Comparison of ENCODE assay signal across 19 cellular contexts in genomic region chr3:31008986-31009385, GRCh38.
DNase-seq lines count a peak whose midpoint lies in the region; ATAC-seq, FAIRE-seq and TF ChIP-seq lines count a peak whose summit lies in the region.
"Had no signal": no experiment of that assay in that cellular context is flagged by ENCODE, and none has a peak within 500 bp of the region (broad histone marks: within the 10 kb centered on the region; RNA-seq: fewer than 3 reads in every experiment).

No MANE protein-coding gene starts in this region.

- FAIRE-seq in frontal cortex (lab: Jason Lieb, UNC) = no peak
- FAIRE-seq: A204.1 had no signal

- no peaks in the 10 kb centered on the region for H3K27me3 ChIP-seq in RWPE2 (ENCODE audit: insufficient read depth, poor library complexity, severe bottlenecking)
- H3K27me3 ChIP-seq in dorsolateral prefrontal cortex = peaks cover 0 to 5% (median 0%) of the 10 kb centered on the region in 45 donors
- H3K27me3 ChIP-seq: BLaER1 treated with 17β-estradiol and CSF1 and Interleukin-3, amounts not matched to agents 10 nM and 100 nM; SJCRH30; testis had no signal

- TF ChIP-seq CTCF in RWPE2 (IDR thresholded peaks at IDR 0.05; ENCODE audit: poor library complexity, severe bottlenecking) (no peak), fibroblast of the aortic adventitia (IDR thresholded peaks at IDR 0.05; ENCODE audit: insufficient read depth, low read length) (no peak), type B pancreatic cell (conservative IDR thresholded peaks at IDR 0.05) (no peak), dorsolateral prefrontal cortex (IDR thresholded peaks at IDR 0.05 in 54 of 56, conservative IDR thresholded peaks at IDR 0.05 in 2 of 56; ENCODE audit: low read depth in 1 of 56, partially characterized antibody in 56 of 56) (no peak)

- peaks cover 19% of the 10 kb centered on the region for H3K4me1 Mint-ChIP-seq in type B pancreatic cell (ENCODE audit: unreplicated experiment)

- H3K4me3 ChIP-seq in RWPE2 (ENCODE audit: severe bottlenecking) (no peak overlapping the region), fibroblast of the aortic adventitia (ENCODE audit: low read depth, low read length) (no peak overlapping the region), dorsolateral prefrontal cortex (no peak overlapping the region)
- H3K4me3 ChIP-seq: BLaER1 treated with 17β-estradiol and CSF1 and Interleukin-3, amounts not matched to agents 10 nM and 100 nM; SJCRH30; testis had no signal

- H3K27me3 Mint-ChIP-seq in type B pancreatic cell = no peaks in the 10 kb centered on the region

- intact Hi-C loops in dorsolateral prefrontal cortex (cut with DNase I) = no loop called here

- no peaks in the 10 kb centered on the region for H3K9me3 ChIP-seq in RWPE2 (ENCODE audit: severe bottlenecking)
- H3K9me3 ChIP-seq: SJCRH30, testis had no signal

- no peak overlapping the region for H3K4me3 Mint-ChIP-seq in type B pancreatic cell
- H3K4me3 Mint-ChIP-seq: activated T-helper 1 cell treated with anti-CD3 and anti-CD28 coated beads, Interleukin-12 subunit alpha, Interleukin-12 subunit beta, Interleukin-2, Interleukin-4 antibody, amounts not matched to agents 30 ng/mL and 10 ng/mL and 1 ng/mL, durations not matched to agents 14 hours and 24 hours and 36 hours; nephron had no signal

- peak overlapping the region; percentile 14 for H3K27ac Mint-ChIP-seq in type B pancreatic cell
- H3K27ac Mint-ChIP-seq: activated T-helper 1 cell treated with anti-CD3 and anti-CD28 coated beads, Interleukin-12 subunit alpha, Interleukin-12 subunit beta, Interleukin-2, Interleukin-4 antibody, amounts not matched to agents 30 ng/mL and 10 ng/mL and 1 ng/mL, durations not matched to agents 14 hours and 24 hours and 36 hours; nephron had no signal

- H3K36me3 Mint-ChIP-seq in type B pancreatic cell = no peaks in the 10 kb centered on the region

- H3K4me1 ChIP-seq in RWPE2 (ENCODE audit: insufficient read depth, poor library complexity, severe bottlenecking) = peaks cover 32% of the 10 kb centered on the region
- H3K4me1 ChIP-seq: SJCRH30, testis had no signal

- peak; percentile 6 for DNase-seq in NCI-H146 (lab: John Stamatoyannopoulos, UW)
- DNase-seq in NCI-H146 treated with DMSO at 0.1 percent for 48 hours (lab: John Stamatoyannopoulos, UW; ENCODE audit: unreplicated experiment) = no peak
- DNase-seq in RWPE2 (ENCODE audit: low spot score) = no peak
- peak; percentile 32 for DNase-seq in fibroblast of the aortic adventitia (ENCODE audit: low read depth)
- DNase-seq in type B pancreatic cell (ENCODE audit: extremely low spot score, unreplicated experiment) = no peak
- DNase-seq in dorsolateral prefrontal cortex = no peak
- DNase-seq in frontal cortex (ENCODE audit: low spot score in 2 of 2) = no peak
- DNase-seq: caudate nucleus; DMS 273 treated with DMSO at 0.1 percent for 48 hours; effector CD8-positive, alpha-beta T cell; NCI-H1092 treated with DMSO at 0.1 percent for 48 hours; NCI-H524; SJCRH30; testis had no signal

- no peaks in the 10 kb centered on the region for H3K9me3 Mint-ChIP-seq in type B pancreatic cell

- H3K27ac ChIP-seq in RWPE2 (ENCODE audit: poor library complexity, severe bottlenecking) (peak overlapping the region; percentile 68), dorsolateral prefrontal cortex (no peak overlapping the region)
- H3K27ac ChIP-seq: BLaER1 treated with 17β-estradiol and CSF1 and Interleukin-3, amounts not matched to agents 10 nM and 100 nM; SJCRH30; testis had no signal

- peak; percentile 76 for ATAC-seq in RWPE2 (ENCODE audit: low read depth)
- no peak for ATAC-seq in HG03280 (IDR thresholded peaks at IDR 0.05; ENCODE audit: unreplicated experiment)

- no peaks in the 10 kb centered on the region for H3K36me3 ChIP-seq in RWPE2 (ENCODE audit: low read depth)
- H3K36me3 ChIP-seq: BLaER1 treated with 17β-estradiol and CSF1 and Interleukin-3, amounts not matched to agents 10 nM and 100 nM; SJCRH30 had no signal

Comparison
In these comparisons a context has a peak if more than half of its experiments do, and no peak if none do; other contexts are left out.
1. DNase-seq: peak in NCI-H146 (single experiment) and fibroblast of the aortic adventitia (single experiment); none in NCI-H146 treated with DMSO at 0.1 percent for 48 hours (single experiment), RWPE2 (single experiment), type B pancreatic cell (single experiment), dorsolateral prefrontal cortex (0 of 10) and frontal cortex (0 of 2).